Comparison of ENCODE assay signal across 18 cellular contexts in genomic region chr12:50980545-50980944, GRCh38. TPM values are rescaled to one million over a fixed set of nuclear protein-coding genes. Genes with fewer than 3 reads are reported as not detected.
"Had no signal": no experiment of that assay in that cellular context is flagged by ENCODE, and none has a peak within 500 bp of the region (broad histone marks: within the 10 kb centered on the region; RNA-seq: fewer than 3 reads in every experiment).

No MANE protein-coding gene starts in this region.

- H3K4me3 ChIP-seq: heart left ventricle, left ventricle myocardium inferior, testis had no signal

- DNase-seq: activated CD8-positive, alpha-beta memory T cell treated with anti-CD3 and anti-CD28 coated beads for 24 hours; amniotic stem cell; effector memory CD4-positive, alpha-beta T cell; heart left ventricle; left ventricle myocardium inferior; mesenchymal stem cell; nephron progenitor cell; stimulated activated CD4-positive, alpha-beta T cell treated with anti-CD3 and anti-CD28 coated beads, Interleukin-15, amount 100 ng/mL, for 24 hours; stimulated activated CD4-positive, alpha-beta T cell treated with anti-CD3 and anti-CD28 coated beads, Interleukin-4, amount 100 ng/mL, for 24 hours; testis had no signal

- H3K9me3 Mint-ChIP-seq: stimulated activated naive CD8-positive, alpha-beta T cell treated with anti-CD3 and anti-CD28 coated beads, Interleukin-15, Interleukin-2, amounts not matched to agents 100 ng/mL and 50 ng/mL, for 24 hours; T-helper 2 cell treated with Interferon-gamma antibody and Interleukin-4, amounts not matched to agents 5 μg/mL and 100 μg/mL, for 36 hours had no signal

- ATAC-seq: activated CD4-positive, CD25-positive, alpha-beta regulatory T cell treated with anti-CD3 and anti-CD28 coated beads, Interleukin-2, amount 50 U/mL, for 24 hours; heart left ventricle had no signal

- H3K4me3 Mint-ChIP-seq: brain; nephron progenitor cell; stimulated activated naive CD8-positive, alpha-beta T cell treated with anti-CD3 and anti-CD28 coated beads, Interleukin-15, Interleukin-2, amounts not matched to agents 100 ng/mL and 50 ng/mL, for 24 hours; T-helper 2 cell treated with Interferon-gamma antibody and Interleukin-4, amounts not matched to agents 5 μg/mL and 100 μg/mL, for 36 hours had no signal

- H3K9me3 ChIP-seq: heart left ventricle, left ventricle myocardium inferior, testis had no signal

- H3K27me3 Mint-ChIP-seq: brain; stimulated activated naive CD8-positive, alpha-beta T cell treated with anti-CD3 and anti-CD28 coated beads, Interleukin-15, Interleukin-2, amounts not matched to agents 100 ng/mL and 50 ng/mL, for 24 hours had no signal

- H3K27ac Mint-ChIP-seq: brain; nephron progenitor cell; stimulated activated naive CD8-positive, alpha-beta T cell treated with anti-CD3 and anti-CD28 coated beads, Interleukin-15, Interleukin-2, amounts not matched to agents 100 ng/mL and 50 ng/mL, for 24 hours; T-helper 2 cell treated with Interferon-gamma antibody and Interleukin-4, amounts not matched to agents 5 μg/mL and 100 μg/mL, for 36 hours had no signal

- H3K4me1 Mint-ChIP-seq: nephron progenitor cell had no signal

RNA-seq across cellular contexts. Expression of gene HIGD1C, which starts 28.2 kb away (rescaled TPM):
- total RNA-seq: fibroblast of lung, frontal cortex, heart left ventricle, left ventricle myocardium inferior, omental fat pad, testis, ureter had no signal
- polyA plus RNA-seq: fibroblast of lung, heart left ventricle had no signal
